In the genomic region with DNA sequence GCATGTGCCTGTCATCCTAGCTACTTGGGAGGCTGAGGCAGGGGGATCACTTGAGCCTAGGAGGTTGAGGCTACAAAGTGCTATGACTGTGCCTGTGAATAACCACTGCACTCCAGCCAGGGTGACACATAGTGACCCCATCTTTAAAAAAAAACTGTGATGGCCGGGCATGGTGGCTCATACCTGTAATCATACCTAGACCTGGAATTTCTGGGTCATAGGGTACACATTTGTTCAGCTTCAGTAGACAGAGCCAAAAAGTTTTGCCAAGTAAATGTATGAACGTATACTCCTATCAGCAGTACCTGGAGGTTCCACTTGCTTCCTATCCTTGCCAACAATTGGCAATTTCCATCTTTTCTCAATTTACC, we compare ENCODE assay signal across 13 cellular contexts. TPM values are rescaled to one million over a fixed set of nuclear protein-coding genes. Genes with fewer than 3 reads are reported as not detected.
DNase-seq lines count a peak whose midpoint lies in the region; ATAC-seq and TF ChIP-seq lines count a peak whose summit lies in the region.
"Had no signal": no experiment of that assay in that cellular context is flagged by ENCODE, and none has a peak within 500 bp of the region (broad histone marks: within the 10 kb centered on the region; RNA-seq: fewer than 3 reads in every experiment).

No MANE protein-coding gene starts in this region.

- no peaks in the 10 kb centered on the region for H4K20me1 ChIP-seq in PC-3 (ENCODE audit: low read length)

- no peaks in the 10 kb centered on the region for H3K27me3 ChIP-seq in PC-3 (ENCODE audit: low read length)
- H3K27me3 ChIP-seq in left ventricle myocardium inferior (ENCODE audit: low read depth): no peaks in the 10 kb centered on the region

- no peak for ATAC-seq in PC-3

- no TSS peak for BruUV-seq in PC-3 (replicated peaks; lab: Mats Ljungman, UMichigan)

- no peaks in the 10 kb centered on the region for H3K9me2 ChIP-seq in PC-3 (replicated peaks; ENCODE audit: low read length)

- TF ChIP-seq CTCF in PC-3 (conservative IDR thresholded peaks at IDR 0.05; ENCODE audit: low read depth, low read length) (no peak), VCaP (conservative IDR thresholded peaks at IDR 0.05) (no peak), left ventricle myocardium inferior (IDR thresholded peaks at IDR 0.05; ENCODE audit: borderline replicate concordance) (no peak)

- POLR2A ChIA-PET in PC-3 (lab: Charles Lee; ENCODE audit: unreplicated experiment): no interaction called here

- no peaks in the 10 kb centered on the region for H3K79me2 ChIP-seq in PC-3 (ENCODE audit: low read length)

- H2AFZ ChIP-seq in PC-3 (ENCODE audit: low read length): no peak overlapping the region

- no peaks in the 10 kb centered on the region for H3K36me3 ChIP-seq in PC-3 (ENCODE audit: low read depth, low read length)
- H3K36me3 ChIP-seq in left ventricle myocardium inferior: no peaks in the 10 kb centered on the region
- H3K36me3 ChIP-seq: HAP-1 had no signal

- CTCF ChIA-PET in PC-3 (lab: Charles Lee): no interaction called here

- no peaks in the 10 kb centered on the region for H3K9me3 ChIP-seq in PC-3 (ENCODE audit: low read length)
- no peaks in the 10 kb centered on the region for H3K9me3 ChIP-seq in left ventricle myocardium inferior (replicated peaks)
- H3K9me3 ChIP-seq: HAP-1 had no signal

- no peaks in the 10 kb centered on the region for H3F3A ChIP-seq in PC-3 (ENCODE audit: low read length, unreplicated experiment)

- peak; percentile 60 for DNase-seq in PC-3
- peak; percentile 31 for DNase-seq in posterior vena cava (ENCODE audit: low spot score)
- no peak for DNase-seq in EL
- DNase-seq in left ventricle myocardium inferior: no peak
- DNase-seq in COR-L47 (lab: John Stamatoyannopoulos, UW): no peak
- DNase-seq: CD4-positive, alpha-beta T cell; CD8-positive, alpha-beta memory T cell; DMS53; DMS79 treated with DMSO at 0.1 percent for 48 hours; GOT3; HFFc6 had no signal

- no peak overlapping the region for H3K4me3 ChIP-seq in PC-3 (ENCODE audit: low read length)
- no peak overlapping the region for H3K4me3 ChIP-seq in left ventricle myocardium inferior
- H3K4me3 ChIP-seq: HAP-1 had no signal

- no peak overlapping the region for H3K9ac ChIP-seq in PC-3 (ENCODE audit: low read length)

- intact Hi-C loops in PC-3 (cut with micrococcal nuclease): no loop called here
- intact Hi-C loops in posterior vena cava (cut with DNase I): no loop called here
- intact Hi-C loops in left ventricle myocardium inferior (cut with micrococcal nuclease): no loop called here

- peak overlapping the region; percentile 42 for H3K27ac ChIP-seq in PC-3 (ENCODE audit: low read length)
- peak overlapping the region; percentile 69 for H3K27ac ChIP-seq in VCaP
- no peak overlapping the region for H3K27ac ChIP-seq in left ventricle myocardium inferior (replicated peaks)

- peak overlapping the region; percentile 47; the same call in 1 of the 2 replicates for H3K4me2 ChIP-seq in PC-3 (ENCODE audit: low read length)

- H3K4me1 ChIP-seq in PC-3 (ENCODE audit: insufficient read depth, low read length) (peaks cover 27% of the 10 kb centered on the region), left ventricle myocardium inferior (no peaks in the 10 kb centered on the region)

RNA-seq across cellular contexts. Expression of a gene that starts 6.4 kb away (rescaled TPM):
- total RNA-seq in PC-3 (2014; rRNA removed): 174 and 183 TPM in 2 replicates
- total RNA-seq in posterior vena cava: 10 to 100 TPM; 37.9 to 54.8 TPM
- total RNA-seq in left ventricle myocardium inferior: 136 TPM
- total RNA-seq: CD4-positive, alpha-beta T cell had no signal

Comparison
In these comparisons a context has a peak if more than half of its experiments do, and no peak if none do; other contexts are left out.
1. DNase-seq: peak in PC-3 (single experiment) and posterior vena cava (single experiment); none in EL (single experiment), left ventricle myocardium inferior (single experiment) and COR-L47 (single experiment).